In the genomic region with DNA sequence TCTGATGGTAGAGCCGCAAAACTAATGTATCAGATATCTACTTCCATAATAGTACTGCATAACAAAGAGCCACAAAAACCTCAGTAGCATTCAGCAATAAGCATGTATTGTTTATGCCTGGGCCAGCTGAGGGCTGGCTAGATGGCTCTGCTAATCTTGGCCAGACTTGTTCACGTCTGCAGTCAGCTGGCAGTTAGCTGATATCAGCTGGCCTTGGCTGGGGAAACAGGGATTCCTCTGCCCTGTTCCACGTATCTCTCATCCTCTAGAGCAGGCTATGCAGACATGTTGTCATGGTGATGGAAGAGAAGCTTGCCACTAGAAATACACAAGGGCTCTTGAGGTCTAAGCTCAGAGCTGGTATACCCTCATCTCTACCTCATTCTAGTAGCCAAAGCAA, we compare ENCODE assay signal across 10 cellular contexts.
A peak's percentile ranks its signal among the peaks of the same experiment; 100 is the strongest.
DNase-seq lines count a peak whose midpoint lies in the region; ATAC-seq lines count a peak whose summit lies in the region.
"Had no signal": no experiment of that assay in that cellular context is flagged by ENCODE, and none has a peak within 500 bp of the region (broad histone marks: within the 10 kb centered on the region; RNA-seq: fewer than 3 reads in every experiment).

No MANE protein-coding gene starts in this region.

- H3K27ac ChIP-seq in caudate nucleus (ENCODE audit: low read depth, low read length) = no peak overlapping the region

- DNase-seq in NCI-H1105 treated with DMSO at 0.1 percent for 48 hours (lab: John Stamatoyannopoulos, UW) = peak; percentile 96
- DNase-seq in NCI-H345 (lab: John Stamatoyannopoulos, UW) = peak; percentile 89
- DNase-seq in caudate nucleus (lab: John Stamatoyannopoulos, UW) = peak in 31 of 61 donors; percentile 1 to 51 (median 16)
- DNase-seq in superior temporal gyrus (ENCODE audit: extremely low spot score) = peak; percentile 64
- DNase-seq in activated CD8-positive, alpha-beta memory T cell treated with anti-CD3 and anti-CD28 coated beads, Interleukin-2, amount 50 U/mL, for 48 hours = no peak
- no peak for DNase-seq in NOMO-1 (lab: John Stamatoyannopoulos, UW; ENCODE audit: unreplicated experiment in 2 of 2)
- DNase-seq: activated CD4-positive, alpha-beta T cell treated with anti-CD3 and anti-CD28 coated beads, Interleukin-2, amount 50 U/mL, for 4 hours; NCI-H1694 treated with DMSO at 0.1 percent for 48 hours; stimulated activated naive CD8-positive, alpha-beta T cell treated with anti-CD3 and anti-CD28 coated beads, Interleukin-15, Interleukin-2, amounts not matched to agents 100 U/mL and 50 U/mL, for 24 hours had no signal

- ATAC-seq in HG02623 (IDR thresholded peaks at IDR 0.05; ENCODE audit: unreplicated experiment) = no peak
- ATAC-seq: stimulated activated naive CD8-positive, alpha-beta T cell treated with anti-CD3 and anti-CD28 coated beads, Interleukin-15, Interleukin-2, amounts not matched to agents 100 U/mL and 50 U/mL, for 24 hours had no signal

Comparison
In these comparisons a context has a peak if more than half of its experiments do, and no peak if none do; other contexts are left out.
1. DNase-seq: peak in NCI-H1105 treated with DMSO at 0.1 percent for 48 hours (single experiment), NCI-H345 (single experiment), caudate nucleus (31 of 61) and superior temporal gyrus (single experiment); none in activated CD8-positive, alpha-beta memory T cell treated with anti-CD3 and anti-CD28 coated beads, Interleukin-2, amount 50 U/mL, for 48 hours (single experiment) and NOMO-1 (0 of 2).